In genomic region chr2:69631402-69631801, GRCh38 we compare ENCODE assay signal across 22 cellular contexts.
"Had no signal": no experiment of that assay in that cellular context is flagged by ENCODE, and none has a peak within 500 bp of the region (broad histone marks: within the 10 kb centered on the region; RNA-seq: fewer than 3 reads in every experiment).

No MANE protein-coding gene starts in this region.

- ATAC-seq: foreskin keratinocyte; left cardiac atrium; stimulated activated naive B cell treated with anti-CD40 and anti-IgM and Interleukin-4, amounts not matched to agents 10 μg/mL and 1 μg/mL and 100 μg/mL, for 72 hours had no signal

- H3K27me3 ChIP-seq: brain microvascular endothelial cell, colonic mucosa, foreskin keratinocyte, sigmoid colon, spleen, tibial nerve had no signal

- H3K4me3 ChIP-seq: colonic mucosa, sigmoid colon, spleen, tibial nerve had no signal

- H3K4me3 Mint-ChIP-seq: activated CD4-positive, alpha-beta T cell treated with anti-CD3 and anti-CD28 coated beads, Interleukin-2, amount 10 ng/mL, durations not matched to agents 24 days and 14 days; activated naive CD4-positive, alpha-beta T cell treated with anti-CD3 and anti-CD28 coated beads for 36 hours; nephron; stimulated activated naive B cell treated with anti-CD40 and anti-IgM and Interleukin-4, amounts not matched to agents 10 μg/mL and 1 μg/mL and 100 μg/mL, for 72 hours; T-helper 2 cell treated with Interferon-gamma antibody and Interleukin-4, amounts not matched to agents 5 μg/mL and 100 μg/mL, for 36 hours had no signal

- H3K9me3 ChIP-seq: colonic mucosa, sigmoid colon, spleen, tibial nerve had no signal

- DNase-seq: activated CD4-positive, alpha-beta T cell treated with anti-CD3 and anti-CD28 coated beads, Interleukin-2, amount 10 ng/mL, durations not matched to agents 24 days and 14 days; activated CD4-positive, CD25-positive, alpha-beta regulatory T cell; activated naive CD4-positive, alpha-beta T cell treated with anti-CD3 and anti-CD28 coated beads for 36 hours; aorta; brain microvascular endothelial cell; central memory CD4-positive, alpha-beta T cell; colonic mucosa; foreskin keratinocyte; hippocampal formation; left cardiac atrium; mesendoderm; nucleus accumbens; posterior cingulate gyrus; sigmoid colon; spleen; stimulated activated CD4-positive, alpha-beta T cell treated with anti-CD3 and anti-CD28 coated beads, Interleukin-4, amount 100 ng/mL, for 4 hours; stimulated activated naive B cell treated with anti-CD40 and anti-IgM and Interleukin-4, amounts not matched to agents 10 μg/mL and 1 μg/mL and 100 μg/mL, for 72 hours; substantia nigra; SW 1271 had no signal

- H3K4me1 ChIP-seq: colonic mucosa had no signal

- H3K27ac ChIP-seq: brain microvascular endothelial cell, colonic mucosa, foreskin keratinocyte, sigmoid colon, tibial nerve had no signal

- H3K4me1 Mint-ChIP-seq: nephron had no signal

- H3K27me3 Mint-ChIP-seq: activated CD4-positive, alpha-beta T cell treated with anti-CD3 and anti-CD28 coated beads, Interleukin-2, amount 10 ng/mL, durations not matched to agents 24 days and 14 days; stimulated activated naive B cell treated with anti-CD40 and anti-IgM and Interleukin-4, amounts not matched to agents 10 μg/mL and 1 μg/mL and 100 μg/mL, for 72 hours had no signal

- H3K27ac Mint-ChIP-seq: nephron; stimulated activated naive B cell treated with anti-CD40 and anti-IgM and Interleukin-4, amounts not matched to agents 10 μg/mL and 1 μg/mL and 100 μg/mL, for 72 hours had no signal

- H3K36me3 ChIP-seq: brain microvascular endothelial cell, colonic mucosa, sigmoid colon, spleen, tibial nerve had no signal

- H3K9me3 Mint-ChIP-seq: activated CD4-positive, alpha-beta T cell treated with anti-CD3 and anti-CD28 coated beads, Interleukin-2, amount 10 ng/mL, durations not matched to agents 24 days and 14 days; activated naive CD4-positive, alpha-beta T cell treated with anti-CD3 and anti-CD28 coated beads for 36 hours; nephron; stimulated activated naive B cell treated with anti-CD40 and anti-IgM and Interleukin-4, amounts not matched to agents 10 μg/mL and 1 μg/mL and 100 μg/mL, for 72 hours; T-helper 2 cell treated with Interferon-gamma antibody and Interleukin-4, amounts not matched to agents 5 μg/mL and 100 μg/mL, for 36 hours had no signal
